27 cellular contexts compared by ENCODE assay signal in the genomic region with DNA sequence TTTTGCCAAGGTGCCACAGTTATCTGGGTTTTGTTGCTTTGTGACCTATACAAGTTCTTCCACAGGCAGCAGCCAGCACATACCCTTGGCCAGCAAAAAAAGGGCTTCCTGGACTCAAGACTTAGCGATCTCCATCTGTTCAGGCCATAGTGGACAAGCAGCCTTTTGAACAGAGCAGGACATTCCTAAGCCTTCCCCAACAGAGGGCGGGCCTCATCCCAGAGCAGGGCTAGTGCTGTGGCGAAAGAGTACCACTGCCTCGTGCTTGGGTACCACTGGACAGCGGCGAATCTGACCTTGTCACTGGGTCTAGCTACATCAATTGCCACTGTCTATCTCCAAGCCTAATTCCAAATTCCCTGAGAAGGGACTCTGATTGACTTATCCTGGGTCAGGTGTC.
"Had no signal": no experiment of that assay in that cellular context is flagged by ENCODE, and none has a peak within 500 bp of the region (broad histone marks: within the 10 kb centered on the region; RNA-seq: fewer than 3 reads in every experiment).

No MANE protein-coding gene starts in this region.

- H3K4me1 Mint-ChIP-seq: immature natural killer cell, naive B cell, natural killer cell, neural progenitor cell had no signal

- H3K4me3 ChIP-seq: left ventricle myocardium inferior, lung, neural progenitor cell, right atrium auricular region, skin epidermis, suprapubic skin, thoracic aorta, tibial artery, uterus had no signal

- H3K27me3 ChIP-seq: neural progenitor cell, right atrium auricular region, suprapubic skin, uterus had no signal

- H3K27ac Mint-ChIP-seq: immature natural killer cell; mesothelial cell of epicardium; naive B cell; natural killer cell; neural progenitor cell; progenitor cell of endocrine pancreas; stimulated activated effector memory CD8-positive, alpha-beta T cell treated with anti-CD3 and anti-CD28 coated beads, Interleukin-12 subunit alpha, Interleukin-12 subunit beta, amount 100 ng/mL, for 72 hours; stimulated activated naive CD8-positive, alpha-beta T cell treated with anti-CD3 and anti-CD28 coated beads, Interleukin-15, Interleukin-2, amounts not matched to agents 100 ng/mL and 50 ng/mL, for 24 hours had no signal

- H3K9me3 ChIP-seq: left ventricle myocardium inferior, right atrium auricular region, suprapubic skin, thoracic aorta, tibial artery, uterus had no signal

- H3K9me3 Mint-ChIP-seq: immature natural killer cell, natural killer cell had no signal

- H3K27ac ChIP-seq: left ventricle myocardium inferior, neural progenitor cell, parathyroid adenoma, right atrium auricular region, skin epidermis, suprapubic skin, thoracic aorta, tibial artery, uterus had no signal

- H3K36me3 ChIP-seq: left ventricle myocardium inferior, neural progenitor cell, right atrium auricular region, suprapubic skin, thoracic aorta, tibial artery, uterus had no signal

- H3K4me2 ChIP-seq: neural progenitor cell had no signal

- H3K4me1 ChIP-seq: left ventricle myocardium inferior, parathyroid adenoma, right atrium auricular region, suprapubic skin, tibial artery, uterus had no signal

- ATAC-seq: sciatic nerve; stimulated activated effector memory CD8-positive, alpha-beta T cell treated with anti-CD3 and anti-CD28 coated beads, Interleukin-12 subunit alpha, Interleukin-12 subunit beta, amount 100 ng/mL, for 72 hours had no signal

- H3K9ac ChIP-seq: neural progenitor cell, parathyroid adenoma had no signal

- H3K79me2 ChIP-seq: parathyroid adenoma had no signal

- DNase-seq: hypothalamus; immature natural killer cell; islet precursor cell; left ventricle myocardium inferior; mesendoderm; naive B cell; natural killer cell; nephron progenitor cell; stimulated activated CD4-positive, alpha-beta T cell treated with anti-CD3 and anti-CD28 coated beads, Interleukin-12 subunit alpha, Interleukin-12 subunit beta, amount 100 ng/mL, for 4 hours; stimulated activated CD4-positive, alpha-beta T cell treated with anti-CD3 and anti-CD28 coated beads, Interleukin-15, amount 100 ng/mL, for 24 hours; stimulated activated CD4-positive, alpha-beta T cell treated with anti-CD3 and anti-CD28 coated beads, Interleukin-4, amount 100 ng/mL, for 24 hours; stimulated activated naive CD4-positive, alpha-beta T cell; tibial artery; trophoblast cell; uterus had no signal

- H3K4me3 Mint-ChIP-seq: immature natural killer cell; mesothelial cell of epicardium; naive B cell; natural killer cell; nephron progenitor cell; neural progenitor cell; stimulated activated effector memory CD8-positive, alpha-beta T cell treated with anti-CD3 and anti-CD28 coated beads, Interleukin-12 subunit alpha, Interleukin-12 subunit beta, amount 100 ng/mL, for 72 hours; stimulated activated naive CD8-positive, alpha-beta T cell treated with anti-CD3 and anti-CD28 coated beads, Interleukin-15, Interleukin-2, amounts not matched to agents 100 ng/mL and 50 ng/mL, for 24 hours had no signal

- H3K36me3 Mint-ChIP-seq: immature natural killer cell, naive B cell, natural killer cell, neural progenitor cell had no signal

- H2AFZ ChIP-seq: neural progenitor cell, parathyroid adenoma had no signal
